In genomic region chr12:66502911-66503310, GRCh38 we compare ENCODE assay signal across 6 cellular contexts.
"Had no signal": no experiment of that assay in that cellular context is flagged by ENCODE, and none has a peak within 500 bp of the region (broad histone marks: within the 10 kb centered on the region; RNA-seq: fewer than 3 reads in every experiment).

No MANE protein-coding gene starts in this region.

- H3K4me2 ChIP-seq: GM23338 had no signal

- H3K27ac ChIP-seq: HL-60 had no signal

- H3K4me3 ChIP-seq: GM23338, HAP-1 had no signal

- DNase-seq: H7, HFFc6, KBM-7 had no signal

- H3K36me3 ChIP-seq: HAP-1 had no signal
